1 cellular context compared by ENCODE assay signal in genomic region chr16:50677351-50677750, GRCh38.
TF ChIP-seq lines count a peak whose summit lies in the region.

No MANE protein-coding gene starts in this region.

TF ChIP-seq in H1, 55 proteins besides CTCF, POLR2A, EP300 and RAD21:
- TF ChIP-seq HDAC2 (IDR thresholded peaks at IDR 0.05; ENCODE audit: borderline replicate concordance in 1 of 2, low read depth in 2 of 2, low read length in 2 of 2) (no peak), SUZ12 (IDR thresholded peaks at IDR 0.05; ENCODE audit: low read length) (no peak), GABPA (IDR thresholded peaks at IDR 0.05; ENCODE audit: borderline replicate concordance, insufficient read depth, low read length) (no peak), ATF2 (IDR thresholded peaks at IDR 0.05; ENCODE audit: low read length) (no peak), SAP30 (IDR thresholded peaks at IDR 0.05; ENCODE audit: insufficient read depth, insufficient replicate concordance, low read length) (no peak), SIRT6 (IDR thresholded peaks at IDR 0.05; ENCODE audit: low read length) (no peak), CREB1 (IDR thresholded peaks at IDR 0.05) (no peak), BCL11A (IDR thresholded peaks at IDR 0.05; ENCODE audit: low read depth in 2 of 2, low read length in 2 of 2) (no peak), RFX5 (IDR thresholded peaks at IDR 0.05; ENCODE audit: borderline replicate concordance, low read depth, low read length) (no peak), NRF1 (IDR thresholded peaks at IDR 0.05; ENCODE audit: low read depth, low read length) (no peak), TAF7 (optimal IDR thresholded peaks at IDR 0.05; ENCODE audit: borderline replicate concordance, low read depth, low read length) (no peak), RBBP5 (IDR thresholded peaks at IDR 0.05; ENCODE audit: borderline replicate concordance, low read depth, low read length) (no peak), EZH2 (IDR thresholded peaks at IDR 0.05; ENCODE audit: low read depth, low read length, severe bottlenecking) (no peak), POU5F1 (IDR thresholded peaks at IDR 0.05; ENCODE audit: low read depth, low read length) (no peak), CHD2 (IDR thresholded peaks at IDR 0.05; ENCODE audit: low read length) (no peak), RXRA (IDR thresholded peaks at IDR 0.05; ENCODE audit: insufficient read depth, low read depth, low read length) (no peak)
- TF ChIP-seq, protein P1, sequence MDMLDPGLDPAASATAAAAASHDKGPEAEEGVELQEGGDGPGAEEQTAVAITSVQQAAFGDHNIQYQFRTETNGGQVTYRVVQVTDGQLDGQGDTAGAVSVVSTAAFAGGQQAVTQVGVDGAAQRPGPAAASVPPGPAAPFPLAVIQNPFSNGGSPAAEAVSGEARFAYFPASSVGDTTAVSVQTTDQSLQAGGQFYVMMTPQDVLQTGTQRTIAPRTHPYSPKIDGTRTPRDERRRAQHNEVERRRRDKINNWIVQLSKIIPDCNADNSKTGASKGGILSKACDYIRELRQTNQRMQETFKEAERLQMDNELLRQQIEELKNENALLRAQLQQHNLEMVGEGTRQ (IDR thresholded peaks at IDR 0.05; ENCODE audit: low read length): no peak
- TF ChIP-seq, protein P2, sequence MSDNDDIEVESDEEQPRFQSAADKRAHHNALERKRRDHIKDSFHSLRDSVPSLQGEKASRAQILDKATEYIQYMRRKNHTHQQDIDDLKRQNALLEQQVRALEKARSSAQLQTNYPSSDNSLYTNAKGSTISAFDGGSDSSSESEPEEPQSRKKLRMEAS (IDR thresholded peaks at IDR 0.05): no peak
